In the genomic region with DNA sequence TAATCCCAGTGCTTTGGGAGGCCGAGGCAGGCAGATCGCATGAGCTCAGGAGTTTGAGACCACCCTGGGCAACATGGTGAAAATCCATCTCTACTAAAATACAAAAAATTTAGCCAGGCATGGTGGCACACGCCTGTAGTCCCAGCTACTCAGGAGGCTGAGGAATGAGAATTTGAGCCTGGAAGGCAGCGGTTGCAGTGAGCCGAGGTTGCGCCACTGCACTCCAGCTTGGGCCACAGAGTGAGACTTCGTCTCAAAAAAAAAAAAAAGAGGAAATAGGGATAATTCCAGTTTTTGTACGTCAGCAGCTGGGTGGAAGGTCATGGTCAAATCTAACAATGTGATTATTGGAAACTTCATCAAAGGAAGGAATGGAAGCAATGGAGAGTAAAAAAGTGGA, we compare ENCODE assay signal across 28 cellular contexts. TPM values are rescaled to one million over a fixed set of nuclear protein-coding genes. Genes with fewer than 3 reads are reported as not detected.
DNase-seq lines count a peak whose midpoint lies in the region; ATAC-seq, FAIRE-seq and TF ChIP-seq lines count a peak whose summit lies in the region.
"Had no signal": no experiment of that assay in that cellular context is flagged by ENCODE, and none has a peak within 500 bp of the region (broad histone marks: within the 10 kb centered on the region; RNA-seq: fewer than 3 reads in every experiment).

No MANE protein-coding gene starts in this region.

- intact Hi-C loops in Right ventricle myocardium inferior (cut with DNase I) (no loop called here), left cardiac atrium (cut with DNase I) (no loop called here), GM12878 (cut with micrococcal nuclease; ENCODE audit: unreplicated experiment) (loop anchor here (5.0 kb wide), 2 partner anchors 207 to 762 kb away; a partner anchor contains a TSS)

- H3K27ac Mint-ChIP-seq in stimulated activated memory B cell treated with anti-CD40 and anti-IgM and Interleukin-4, amounts not matched to agents 10 μg/mL and 1 μg/mL and 100 μg/mL, for 72 hours = no peak overlapping the region
- H3K27ac Mint-ChIP-seq: activated CD4-positive, alpha-beta memory T cell treated with anti-CD3 and anti-CD28 coated beads, Interleukin-2, amount 10 ng/mL, durations not matched to agents 7 days and 5 days; activated naive CD8-positive, alpha-beta T cell treated with anti-CD3 and anti-CD28 coated beads, Interleukin-2, amount 10 ng/mL, durations not matched to agents 7 days and 5 days had no signal

- BruUV-seq in GM12878 (replicated peaks; lab: Mats Ljungman, UMichigan) = no TSS peak

- no peak for FAIRE-seq in GM12878 (lab: Jason Lieb, UNC)
- FAIRE-seq: bronchial epithelial cell, colon, G401.6 had no signal

- SMC1A ChIA-PET in GM12878 (lab: Charles Lee; ENCODE audit: uncharacterized antibody, unreplicated experiment) = interaction anchor here (0.6 to 2.9 kb wide), 11 partner anchors 9 to 533 kb away, joined by 3 to 12 read pairs (median 4); no protein-coding TSS in a partner anchor

- H2BK5ac ChIP-seq in trophoblast cell (ENCODE audit: low read depth, low read length, poor library complexity) = no peak overlapping the region

- H3K27ac ChIP-seq in DND-41 (ENCODE audit: low read length) (no peak overlapping the region), GM12878 (ENCODE audit: control insufficient read depth, insufficient read depth) (no peak overlapping the region), trophoblast cell (ENCODE audit: low read depth, low read length) (no peak overlapping the region)
- H3K27ac ChIP-seq: GM23248, RWPE1, transverse colon had no signal

- no peaks in the 10 kb centered on the region for H3K27me3 Mint-ChIP-seq in stimulated activated memory B cell treated with anti-CD40 and anti-IgM and Interleukin-4, amounts not matched to agents 10 μg/mL and 1 μg/mL and 100 μg/mL, for 72 hours
- H3K27me3 Mint-ChIP-seq: activated CD4-positive, alpha-beta memory T cell treated with anti-CD3 and anti-CD28 coated beads, Interleukin-2, amount 10 ng/mL, durations not matched to agents 7 days and 5 days; activated naive CD8-positive, alpha-beta T cell treated with anti-CD3 and anti-CD28 coated beads, Interleukin-2, amount 10 ng/mL, durations not matched to agents 7 days and 5 days had no signal

- H3K4me1 ChIP-seq in DND-41 (ENCODE audit: insufficient read depth, low read length) (peaks cover 51% of the 10 kb centered on the region), GM12878 (ENCODE audit: control insufficient read depth, insufficient read depth, low read length) (no peaks in the 10 kb centered on the region), trophoblast cell (ENCODE audit: control insufficient read depth in 1 of 2, insufficient read depth in 2 of 2, low read length in 2 of 2) (peaks cover 0 to 4% of the 10 kb centered on the region in 2 experiments)

- no peak for TF ChIP-seq POLR2A in GM12878 (IDR thresholded peaks at IDR 0.05; ENCODE audit: low read depth, low read length)

- H3K4me3 Mint-ChIP-seq in stimulated activated memory B cell treated with anti-CD40 and anti-IgM and Interleukin-4, amounts not matched to agents 10 μg/mL and 1 μg/mL and 100 μg/mL, for 72 hours = no peak overlapping the region
- H3K4me3 Mint-ChIP-seq: activated CD4-positive, alpha-beta memory T cell treated with anti-CD3 and anti-CD28 coated beads, Interleukin-2, amount 10 ng/mL, durations not matched to agents 7 days and 5 days; activated naive CD8-positive, alpha-beta T cell treated with anti-CD3 and anti-CD28 coated beads, Interleukin-2, amount 10 ng/mL, durations not matched to agents 7 days and 5 days had no signal

- no peak overlapping the region for H3K4me3 ChIP-seq in DND-41 (ENCODE audit: low read depth in 1 of 2, low read length in 2 of 2)
- no peak overlapping the region for H3K4me3 ChIP-seq in GM12878
- no peak overlapping the region for H3K4me3 ChIP-seq in trophoblast cell (ENCODE audit: low read depth, low read length)
- H3K4me3 ChIP-seq in MG63 = no peak overlapping the region
- H3K4me3 ChIP-seq: GM23248, transverse colon had no signal

- no peak for ATAC-seq in Right ventricle myocardium inferior
- ATAC-seq in left cardiac atrium = no peak
- no peak for ATAC-seq in DND-41 (ENCODE audit: insufficient read depth, low read depth)
- ATAC-seq in GM12878 = no peak
- ATAC-seq in stimulated activated memory B cell treated with anti-CD40 and anti-IgM and Interleukin-4, amounts not matched to agents 10 μg/mL and 1 μg/mL and 100 μg/mL, for 72 hours = no peak
- ATAC-seq: left lobe of liver had no signal

- no peaks in the 10 kb centered on the region for H3K9me3 Mint-ChIP-seq in stimulated activated memory B cell treated with anti-CD40 and anti-IgM and Interleukin-4, amounts not matched to agents 10 μg/mL and 1 μg/mL and 100 μg/mL, for 72 hours
- H3K9me3 Mint-ChIP-seq: activated CD4-positive, alpha-beta memory T cell treated with anti-CD3 and anti-CD28 coated beads, Interleukin-2, amount 10 ng/mL, durations not matched to agents 7 days and 5 days; activated naive CD8-positive, alpha-beta T cell treated with anti-CD3 and anti-CD28 coated beads, Interleukin-2, amount 10 ng/mL, durations not matched to agents 7 days and 5 days had no signal

- H2AK5ac ChIP-seq in trophoblast cell (ENCODE audit: low read length) = no peak overlapping the region

- H4K12ac ChIP-seq in trophoblast cell (ENCODE audit: low read depth, low read length) = no peak overlapping the region

- DNase-seq in Right ventricle myocardium inferior (ENCODE audit: missing footprints) = peak; percentile 58
- no peak for DNase-seq in left cardiac atrium
- DNase-seq in DND-41 = no peak
- no peak for DNase-seq in GM12878 (ENCODE audit: low read depth, low spot score)
- peak; percentile 78 to 83 for DNase-seq in trophoblast cell
- DNase-seq in T-helper 1 cell = no peak
- DNase-seq in MG63 = no peak
- DNase-seq: ACHN; activated CD4-positive, alpha-beta memory T cell treated with anti-CD3 and anti-CD28 coated beads, Interleukin-2, amount 10 ng/mL, durations not matched to agents 7 days and 5 days; activated gamma-delta T cell; activated naive CD8-positive, alpha-beta T cell treated with anti-CD3 and anti-CD28 coated beads, Interleukin-2, amount 10 ng/mL, durations not matched to agents 7 days and 5 days; Caco-2; effector memory CD4-positive, alpha-beta T cell; GM23248; hypothalamus; NCI-H1105 treated with DMSO at 0.1 percent for 48 hours; NCI-H187 treated with DMSO at 0.1 percent for 48 hours; NCI-H2171; NCI-H510A treated with DMSO at 0.1 percent for 48 hours; SK-N-SH; stimulated activated CD4-positive, alpha-beta T cell treated with anti-CD3 and anti-CD28 coated beads, Interleukin-4, amount 100 ng/mL, for 24 hours; transverse colon had no signal

- H3K36me3 Mint-ChIP-seq in stimulated activated memory B cell treated with anti-CD40 and anti-IgM and Interleukin-4, amounts not matched to agents 10 μg/mL and 1 μg/mL and 100 μg/mL, for 72 hours = no peaks in the 10 kb centered on the region

- H4K20me1 ChIP-seq in DND-41 (ENCODE audit: insufficient read depth, low read length) (0 out of 2 replicates have a peak, but pooled peaks cover 3% of the 10 kb centered on the region), GM12878 (ENCODE audit: control insufficient read depth, insufficient read depth) (no peaks in the 10 kb centered on the region)

- no peak overlapping the region for H3K4ac ChIP-seq in trophoblast cell (ENCODE audit: low read depth, low read length)

- H3K9me3 ChIP-seq in DND-41 (ENCODE audit: insufficient read depth, low read length, severe bottlenecking) (no peaks in the 10 kb centered on the region), GM12878 (replicated peaks; ENCODE audit: control insufficient read depth, insufficient read depth, low read length) (no peaks in the 10 kb centered on the region; the same call in 2 of the 3 replicates), trophoblast cell (ENCODE audit: insufficient read depth, low read depth, low read length) (no peaks in the 10 kb centered on the region), MG63 (no peaks in the 10 kb centered on the region)
- H3K9me3 ChIP-seq: Caco-2, SK-N-SH, transverse colon had no signal

- H4K91ac ChIP-seq in trophoblast cell (ENCODE audit: low read depth, low read length) = no peak overlapping the region

- peak overlapping the region; percentile 82; the same call in 1 of the 2 replicates for H3K4me2 ChIP-seq in DND-41 (ENCODE audit: insufficient read depth, low read length)
- peak overlapping the region; percentile 30 for H3K4me2 ChIP-seq in GM12878 (ENCODE audit: control insufficient read depth, insufficient read depth)
- no peak overlapping the region for H3K4me2 ChIP-seq in trophoblast cell (ENCODE audit: low read length)
- H3K4me2 ChIP-seq: SK-N-SH had no signal

- no peak for TF ChIP-seq EP300 in GM12878 (IDR thresholded peaks at IDR 0.05; ENCODE audit: borderline replicate concordance in 1 of 2, control insufficient read depth in 1 of 2, low read depth in 2 of 2, low read length in 2 of 2)

- H3K18ac ChIP-seq in trophoblast cell (ENCODE audit: low read length) = no peak overlapping the region

- H3K27me3 ChIP-seq in DND-41 (ENCODE audit: insufficient read depth, low read length, poor library complexity) = no peaks in the 10 kb centered on the region
- no peaks in the 10 kb centered on the region for H3K27me3 ChIP-seq in GM12878 (replicated peaks in 1 of 2; ENCODE audit: control insufficient read depth in 2 of 2, insufficient read depth in 2 of 2, low read length in 1 of 2)
- H3K27me3 ChIP-seq in trophoblast cell (ENCODE audit: insufficient read depth, low read length) = no peaks in the 10 kb centered on the region
- H3K27me3 ChIP-seq in MG63 = no peaks in the 10 kb centered on the region
- H3K27me3 ChIP-seq: transverse colon had no signal

- H2AFZ ChIP-seq in DND-41 (ENCODE audit: low read depth, low read length) (no peak overlapping the region), GM12878 (ENCODE audit: control insufficient read depth, low read depth, low read length) (no peak overlapping the region), trophoblast cell (ENCODE audit: insufficient read depth, low read length, poor library complexity) (no peak overlapping the region)
- H2AFZ ChIP-seq: GM23248 had no signal

- no peak for TF ChIP-seq CTCF in DND-41 (IDR thresholded peaks at IDR 0.05; ENCODE audit: borderline replicate concordance, extremely low read depth, low read length, poor library complexity, severe bottlenecking)
- TF ChIP-seq CTCF in GM12878 (IDR thresholded peaks at IDR 0.05 in 2 of 3, conservative IDR thresholded peaks at IDR 0.05 in 1 of 3; ENCODE audit: control insufficient read depth in 2 of 3, extremely low read depth in 1 of 3, insufficient read depth in 1 of 3, low read depth in 3 of 3, low read length in 3 of 3) = no peak

- CTCF ChIA-PET in GM12878 (lab: Yijun Ruan, JAX) = interaction anchor here (0.6 to 1.0 kb wide), 3 partner anchors 9 to 72 kb away, joined by 3 to 4 read pairs (median 4); no protein-coding TSS in a partner anchor

- WGBS in GM12878 (ENCODE audit: insufficient coverage, insufficient replicate concordance, low lambda C conversion rate, missing lambda C conversion rate) = 92% methylated on average over 6 of the region's 8 CpGs
- WGBS in trophoblast cell (ENCODE audit: extremely low coverage, insufficient coverage, insufficient read length) = no CpG with 5 or more reads among the region's 8 CpGs

- POLR2A ChIA-PET in GM12878 (lab: Charles Lee) = interaction anchor here (0.6 to 5.3 kb wide), 7 partner anchors 9 to 532 kb away, joined by 3 to 31 read pairs (median 4); a partner anchor contains a TSS

- RAD21 ChIA-PET in GM12878 (lab: Charles Lee; ENCODE audit: unreplicated experiment) = interaction anchor here (0.5 to 2.3 kb wide), 7 partner anchors 9 to 124 kb away, joined by 3 to 11 read pairs (median 5); no protein-coding TSS in a partner anchor

- no peak overlapping the region for H2BK120ac ChIP-seq in trophoblast cell (ENCODE audit: insufficient read depth, low read length, poor library complexity)

- no peak overlapping the region for H3K23ac ChIP-seq in trophoblast cell (ENCODE audit: low read length)

- no peak overlapping the region for H4K8ac ChIP-seq in trophoblast cell (ENCODE audit: low read depth, low read length)

- H3K79me2 ChIP-seq in DND-41 (ENCODE audit: insufficient read depth, low read length) (peaks cover 77% of the 10 kb centered on the region), GM12878 (ENCODE audit: control insufficient read depth, insufficient read depth, low read length) (peaks cover 40% of the 10 kb centered on the region), trophoblast cell (ENCODE audit: control insufficient read depth, insufficient read depth, low read length, poor library complexity) (peaks cover 3% of the 10 kb centered on the region)

- H3K9ac ChIP-seq in DND-41 (ENCODE audit: low read depth, low read length) (no peak overlapping the region), GM12878 (ENCODE audit: control insufficient read depth, insufficient read depth, low read length) (no peak overlapping the region), trophoblast cell (ENCODE audit: low read length) (no peak overlapping the region)
- H3K9ac ChIP-seq: GM23248, SK-N-SH had no signal

- TF ChIP-seq RAD21 in GM12878 (IDR thresholded peaks at IDR 0.05; ENCODE audit: insufficient read depth, low read depth, low read length) = no peak

- peaks cover 5% of the 10 kb centered on the region for H3K79me1 ChIP-seq in trophoblast cell (ENCODE audit: low read length)

- peaks cover 54% of the 10 kb centered on the region for H3K4me1 Mint-ChIP-seq in stimulated activated memory B cell treated with anti-CD40 and anti-IgM and Interleukin-4, amounts not matched to agents 10 μg/mL and 1 μg/mL and 100 μg/mL, for 72 hours

- no peak overlapping the region for H3K14ac ChIP-seq in trophoblast cell (ENCODE audit: low read length)

- in situ Hi-C loops in GM12878 (cut with MboI) = no loop called here

- H3K36me3 ChIP-seq in DND-41 (ENCODE audit: insufficient read depth, low read length) = no peaks in the 10 kb centered on the region; the same call in 1 of the 2 replicates
- no peaks in the 10 kb centered on the region for H3K36me3 ChIP-seq in GM12878 (ENCODE audit: control insufficient read depth in 2 of 2, insufficient read depth in 2 of 2, low read length in 1 of 2)
- no peaks in the 10 kb centered on the region for H3K36me3 ChIP-seq in trophoblast cell (ENCODE audit: control insufficient read depth in 1 of 2, insufficient read depth in 2 of 2, low read length in 2 of 2)
- H3K36me3 ChIP-seq in MG63 = no peaks in the 10 kb centered on the region
- H3K36me3 ChIP-seq: transverse colon had no signal

- H2BK12ac ChIP-seq in trophoblast cell (ENCODE audit: low read length) = no peak overlapping the region

RNA-seq across cellular contexts. Expression of a gene that starts 3.1 kb away (rescaled TPM):
- 35.7 TPM for total RNA-seq in Right ventricle myocardium inferior
- 10 to 100 TPM; 28.6 to 32.0 TPM for total RNA-seq in left cardiac atrium
- total RNA-seq in GM12878 (2013; cell fraction: nucleolus; rRNA removed) = 59.0 and 65.7 TPM in 2 replicates
- total RNA-seq in GM12878 (2014; rRNA removed) = 12.3 and 13.8 TPM in 2 replicates
- 15.9 and 16.2 TPM in 2 replicates for total RNA-seq in GM12878 (2014; rRNA removed; fragmentation: Illumina TruSeq; extraction: Trizol)
- total RNA-seq in GM12878 (2021) = 22.9 and 27.1 TPM in 2 replicates
- polyA plus RNA-seq in GM12878 (2011; ENCODE audit: low read depth) = 13.4 TPM
- 84.3 and 148 TPM in 2 replicates for polyA plus RNA-seq in GM12878 (2011; rRNA removed)
- polyA plus RNA-seq in GM12878 (2011; cell fraction: cytosol; rRNA removed) = 25.1 and 25.6 TPM in 2 replicates
- polyA plus RNA-seq in GM12878 (2011; cell fraction: nucleus; rRNA removed) = 38.7 and 50.8 TPM in 2 replicates
- polyA plus RNA-seq in GM12878 (2012) = 24.4 and 28.2 TPM in 2 replicates
- polyA plus RNA-seq in GM12878 (2014; fragmentation: Illumina TruSeq; extraction: Trizol) = 13.0 and 16.3 TPM in 2 replicates
- polyA plus RNA-seq in GM12878 (2014; fragmentation: Nextera tagmentation; extraction: Ambion mirVana) = 10 to 100 TPM; 26.9 to 41.2 TPM
- 31.4 and 32.6 TPM in 2 replicates for polyA plus RNA-seq in GM12878 (2014; rRNA removed)
- 100 to 1,000 TPM in 1 of 2 experiments, 10 to 100 TPM in 1; 94.4 to 118 TPM for polyA plus RNA-seq in GM12878 (2016; fragmentation: Nextera tagmentation; extraction: Ambion mirVana)
- 13.3 and 15.8 TPM in 2 replicates for polyA minus RNA-seq in GM12878 (2011; rRNA and poly(A)+ RNA removed)
- polyA minus RNA-seq in GM12878 (2011; cell fraction: cytosol; rRNA and poly(A)+ RNA removed) = 10.4 and 23.9 TPM in 2 replicates
- polyA minus RNA-seq in GM12878 (2011; cell fraction: nucleus; rRNA and poly(A)+ RNA removed) = 52.2 and 85.2 TPM in 2 replicates
- polyA plus RNA-seq in trophoblast cell (2013) = 31.9 and 32.6 TPM in 2 replicates
- total RNA-seq in MG63 (2014; rRNA removed; shearing (Covaris generic); ENCODE audit: low replicate concordance) = 18.0 and 18.9 TPM in 2 replicates

Comparison
In these comparisons a context has a peak if more than half of its experiments do, and no peak if none do; other contexts are left out.
1. DNase-seq: peak in Right ventricle myocardium inferior (single experiment) and trophoblast cell (2 of 2); none in left cardiac atrium (single experiment), DND-41 (single experiment), GM12878 (single experiment), T-helper 1 cell (0 of 5) and MG63 (single experiment).